ENCODE assay signal across 17 cellular contexts in genomic region chr9:96386157-96386556, GRCh38. TPM values are rescaled to one million over a fixed set of nuclear protein-coding genes. Genes with fewer than 3 reads are reported as not detected.
DNase-seq lines count a peak whose midpoint lies in the region; ATAC-seq, FAIRE-seq and TF ChIP-seq lines count a peak whose summit lies in the region.
"Had no signal": no experiment of that assay in that cellular context is flagged by ENCODE, and none has a peak within 500 bp of the region (broad histone marks: within the 10 kb centered on the region; RNA-seq: fewer than 3 reads in every experiment).

No MANE protein-coding gene starts in this region.

- no peak overlapping the region for H3K4me3 Mint-ChIP-seq in CD4-positive, alpha-beta T cell
- no peak overlapping the region for H3K4me3 Mint-ChIP-seq in activated T-helper 1 cell treated with anti-CD3 and anti-CD28 coated beads, Interleukin-12 subunit alpha, Interleukin-12 subunit beta, Interleukin-2, Interleukin-4 antibody, amounts not matched to agents 30 ng/mL and 10 ng/mL and 1 ng/mL, durations not matched to agents 14 hours and 24 hours and 36 hours
- no peak overlapping the region for H3K4me3 Mint-ChIP-seq in H9

- H2AK5ac ChIP-seq in H9 (ENCODE audit: insufficient read length, low read length), result no peak overlapping the region

- no peak overlapping the region for H3K9ac ChIP-seq in H9 (ENCODE audit: extremely low read depth, insufficient read length, low read length)

- H3K23ac ChIP-seq in H9 (ENCODE audit: insufficient read length, low read depth, low read length), result no peak overlapping the region

- H3K18ac ChIP-seq in H9 (ENCODE audit: insufficient read length, low read depth, low read length), result no peak overlapping the region

- CTCF ChIA-PET in CD4-positive, alpha-beta T cell (lab: Charles Lee), result no interaction called here

- no peaks in the 10 kb centered on the region for H3K79me2 ChIP-seq in H9 (ENCODE audit: insufficient read depth, low read length)

- H2BK120ac ChIP-seq in H9 (ENCODE audit: low read depth, low read length, poor library complexity, severe bottlenecking), result no peak overlapping the region

- no peak overlapping the region for H3K56ac ChIP-seq in H9 (ENCODE audit: insufficient read length, low read depth, low read length)

- H2AFZ ChIP-seq in H9 (ENCODE audit: low read length), result no peak overlapping the region

- no peak overlapping the region for H3K4me2 ChIP-seq in H9 (ENCODE audit: insufficient read depth, insufficient read length, low read length)

- no peak overlapping the region for H4K8ac ChIP-seq in H9 (replicated peaks; ENCODE audit: insufficient read length, low read depth, low read length)

- H3K23me2 ChIP-seq in H9 (ENCODE audit: insufficient read length, low read depth, low read length, poor library complexity, severe bottlenecking), result peaks cover 7% of the 10 kb centered on the region

- DNase-seq in CD4-positive, alpha-beta T cell, result no peak
- DNase-seq in RCC 7860 (ENCODE audit: low spot score) (no peak), fibroblast of peridontal ligament (ENCODE audit: extremely low read depth) (peak; percentile 23), mucosa of descending colon (no peak), H9 (no peak), NCI-H2196 (lab: John Stamatoyannopoulos, UW; ENCODE audit: unreplicated experiment) (no peak)
- no peak for DNase-seq in activated T-helper 1 cell treated with anti-CD3 and anti-CD28 coated beads, Interleukin-12 subunit alpha, Interleukin-12 subunit beta, Interleukin-2, Interleukin-4 antibody, amounts not matched to agents 30 ng/mL and 10 ng/mL and 1 ng/mL, durations not matched to agents 14 hours and 24 hours and 36 hours (ENCODE audit: low spot score)
- DNase-seq: BE2C; CD8-positive, alpha-beta memory T cell; DMS 273 treated with DMSO at 0.1 percent for 48 hours; GOT3 had no signal

- H3K36me3 Mint-ChIP-seq in CD4-positive, alpha-beta T cell (ENCODE audit: low read depth), result peaks cover 21% of the 10 kb centered on the region
- H3K36me3 Mint-ChIP-seq in activated T-helper 1 cell treated with anti-CD3 and anti-CD28 coated beads, Interleukin-12 subunit alpha, Interleukin-12 subunit beta, Interleukin-2, Interleukin-4 antibody, amounts not matched to agents 30 ng/mL and 10 ng/mL and 1 ng/mL, durations not matched to agents 14 hours and 24 hours and 36 hours (ENCODE audit: low read depth), result peaks cover 42% of the 10 kb centered on the region
- H3K36me3 Mint-ChIP-seq in H9 (ENCODE audit: insufficient read depth in 1 of 3, low read depth in 3 of 3), result peaks cover 9 to 38% (median 24%) of the 10 kb centered on the region in 3 experiments

- H4K5ac ChIP-seq in H9 (ENCODE audit: insufficient read length, low read depth, low read length), result no peak overlapping the region

- no peak overlapping the region for H3K14ac ChIP-seq in H9 (ENCODE audit: insufficient read depth, low read length)

- peaks cover 23% of the 10 kb centered on the region for H3K4me1 Mint-ChIP-seq in CD4-positive, alpha-beta T cell (ENCODE audit: low read depth)
- peaks cover 38% of the 10 kb centered on the region for H3K4me1 Mint-ChIP-seq in activated T-helper 1 cell treated with anti-CD3 and anti-CD28 coated beads, Interleukin-12 subunit alpha, Interleukin-12 subunit beta, Interleukin-2, Interleukin-4 antibody, amounts not matched to agents 30 ng/mL and 10 ng/mL and 1 ng/mL, durations not matched to agents 14 hours and 24 hours and 36 hours (ENCODE audit: low read depth)
- peaks cover 10 to 19% of the 10 kb centered on the region in 2 experiments for H3K4me1 Mint-ChIP-seq in H9

- no peak for ATAC-seq in CD4-positive, alpha-beta T cell (ENCODE audit: poor library complexity)
- ATAC-seq in mucosa of descending colon, result no peak
- ATAC-seq: GM12878 had no signal

- H3K27me3 Mint-ChIP-seq in CD4-positive, alpha-beta T cell, result no peaks in the 10 kb centered on the region
- no peaks in the 10 kb centered on the region for H3K27me3 Mint-ChIP-seq in activated T-helper 1 cell treated with anti-CD3 and anti-CD28 coated beads, Interleukin-12 subunit alpha, Interleukin-12 subunit beta, Interleukin-2, Interleukin-4 antibody, amounts not matched to agents 30 ng/mL and 10 ng/mL and 1 ng/mL, durations not matched to agents 14 hours and 24 hours and 36 hours (ENCODE audit: insufficient read depth)
- H3K27me3 Mint-ChIP-seq in H9 (ENCODE audit: low read depth), result no peaks in the 10 kb centered on the region
- H3K27me3 Mint-ChIP-seq: CD8-positive, alpha-beta memory T cell had no signal

- intact Hi-C loops in CD4-positive, alpha-beta T cell (cut with DNase I, micrococcal nuclease), result no loop called here
- intact Hi-C loops in mucosa of descending colon (cut with DNase I, micrococcal nuclease), result no loop called here
- intact Hi-C loops in activated T-helper 1 cell treated with anti-CD3 and anti-CD28 coated beads, Interleukin-12 subunit alpha, Interleukin-12 subunit beta, Interleukin-2, Interleukin-4 antibody, amounts not matched to agents 30 ng/mL and 10 ng/mL and 1 ng/mL, durations not matched to agents 14 hours and 24 hours and 36 hours (cut with micrococcal nuclease), result no loop called here

- no peak overlapping the region for H3T11ph ChIP-seq in H9 (ENCODE audit: low read length)

- no peaks in the 10 kb centered on the region for H3K79me1 ChIP-seq in H9 (ENCODE audit: insufficient read depth, low read depth, low read length, poor library complexity, severe bottlenecking)

- H2BK15ac ChIP-seq in H9 (ENCODE audit: low read depth, low read length), result no peak overlapping the region

- H4K20me1 ChIP-seq in H9 (ENCODE audit: control insufficient read depth, insufficient read depth, insufficient read length), result no peaks in the 10 kb centered on the region

- no peak overlapping the region for H2BK5ac ChIP-seq in H9 (ENCODE audit: insufficient read length, low read length)

- H3K27ac Mint-ChIP-seq in CD4-positive, alpha-beta T cell, result peak overlapping the region; percentile 62
- H3K27ac Mint-ChIP-seq in activated T-helper 1 cell treated with anti-CD3 and anti-CD28 coated beads, Interleukin-12 subunit alpha, Interleukin-12 subunit beta, Interleukin-2, Interleukin-4 antibody, amounts not matched to agents 30 ng/mL and 10 ng/mL and 1 ng/mL, durations not matched to agents 14 hours and 24 hours and 36 hours, result no peak overlapping the region
- no peak overlapping the region for H3K27ac Mint-ChIP-seq in H9

- no peaks in the 10 kb centered on the region for H3K9me3 Mint-ChIP-seq in CD4-positive, alpha-beta T cell
- no peaks in the 10 kb centered on the region for H3K9me3 Mint-ChIP-seq in activated T-helper 1 cell treated with anti-CD3 and anti-CD28 coated beads, Interleukin-12 subunit alpha, Interleukin-12 subunit beta, Interleukin-2, Interleukin-4 antibody, amounts not matched to agents 30 ng/mL and 10 ng/mL and 1 ng/mL, durations not matched to agents 14 hours and 24 hours and 36 hours
- H3K9me3 Mint-ChIP-seq in H9, result no peaks in the 10 kb centered on the region
- H3K9me3 Mint-ChIP-seq: CD8-positive, alpha-beta memory T cell had no signal

- no peak overlapping the region for H3K4me3 ChIP-seq in mucosa of descending colon
- H3K4me3 ChIP-seq: GM12878, HAP-1 had no signal

- TF ChIP-seq CTCF in CD4-positive, alpha-beta T cell (IDR thresholded peaks at IDR 0.05), result no peak
- TF ChIP-seq CTCF in mucosa of descending colon (IDR thresholded peaks at IDR 0.05), result no peak
- no peak for TF ChIP-seq CTCF in H9 (conservative IDR thresholded peaks at IDR 0.05)

- H3K36me3 ChIP-seq in mucosa of descending colon (ENCODE audit: low read depth), result no peaks in the 10 kb centered on the region

- H3K4ac ChIP-seq in H9 (ENCODE audit: low read depth, low read length), result no peak overlapping the region

- H3K9me3 ChIP-seq in CD4-positive, alpha-beta T cell (ENCODE audit: control insufficient read depth, low read length), result no peaks in the 10 kb centered on the region
- H3K9me3 ChIP-seq in mucosa of descending colon (no peaks in the 10 kb centered on the region), H9 (ENCODE audit: control insufficient read depth, low read depth, low read length) (no peaks in the 10 kb centered on the region)
- H3K9me3 ChIP-seq: BE2C, HAP-1 had no signal

- no peak overlapping the region for H2BK12ac ChIP-seq in H9 (ENCODE audit: insufficient read length, low read depth, low read length)

- peaks cover 44% of the 10 kb centered on the region for H3K4me1 ChIP-seq in mucosa of descending colon (ENCODE audit: low read depth)
- H3K4me1 ChIP-seq in H9 (ENCODE audit: insufficient read depth, low read length), result no peaks in the 10 kb centered on the region; the same call in 1 of the 2 replicates

- H3K27me3 ChIP-seq in CD4-positive, alpha-beta T cell (ENCODE audit: control insufficient read depth, insufficient read depth, low read length), result no peaks in the 10 kb centered on the region
- no peaks in the 10 kb centered on the region for H3K27me3 ChIP-seq in H9 (ENCODE audit: insufficient read depth, low read length)
- H3K27me3 ChIP-seq: BE2C had no signal

- no peak overlapping the region for H3K27ac ChIP-seq in CD4-positive, alpha-beta T cell (ENCODE audit: low read depth, low read length)
- no peak overlapping the region for H3K27ac ChIP-seq in H9 (ENCODE audit: insufficient read length, low read depth, low read length)
- H3K27ac ChIP-seq: C4-2B had no signal

- no peak overlapping the region for H2BK20ac ChIP-seq in H9 (ENCODE audit: low read depth, low read length, poor library complexity, severe bottlenecking)

- FAIRE-seq in A204.1 (lab: Jason Lieb, UNC) (peak; percentile 44), RCC 7860 (lab: Jason Lieb, UNC) (peak; percentile 45)
- FAIRE-seq: GM12878, GM18507, HTR-8/SVneo had no signal

- POLR2A ChIA-PET in CD4-positive, alpha-beta T cell (lab: Charles Lee), result interaction anchor here (1.7 kb wide), 1 partner anchor 13 kb away, joined by 4 read pairs; no protein-coding TSS in a partner anchor

- H4K91ac ChIP-seq in H9 (ENCODE audit: insufficient read length, low read depth, low read length), result no peak overlapping the region

RNA-seq across cellular contexts. Expression of gene SLC35D2, which starts 2.6 kb away (rescaled TPM):
- total RNA-seq in CD4-positive, alpha-beta T cell, result 10 to 100 TPM; 13.2 to 14.7 TPM
- total RNA-seq in mucosa of descending colon, result 100 to 1,000 TPM in 1 of 3 donors, 10 to 100 TPM in 2; 53.5 to 112 (median 82.8) TPM
- 7.9 and 8.5 TPM in 2 replicates for total RNA-seq in activated T-helper 1 cell treated with anti-CD3 and anti-CD28 coated beads, Interleukin-12 subunit alpha, Interleukin-12 subunit beta, Interleukin-2, Interleukin-4 antibody, amounts not matched to agents 30 ng/mL and 10 ng/mL and 1 ng/mL, durations not matched to agents 14 hours and 24 hours and 36 hours
- total RNA-seq in H9 (2021), result 17.9 and 19.0 TPM in 2 replicates

RNA-seq across cellular contexts. Expression of gene ZNF367, which starts 32.0 kb away (rescaled TPM):
- total RNA-seq in CD4-positive, alpha-beta T cell, result 1 to 10 TPM; 6.5 to 6.7 TPM
- total RNA-seq in mucosa of descending colon, result 1 to 10 TPM; 1.4 to 5.1 (median 2.6) TPM
- 21.8 and 22.0 TPM in 2 replicates for total RNA-seq in activated T-helper 1 cell treated with anti-CD3 and anti-CD28 coated beads, Interleukin-12 subunit alpha, Interleukin-12 subunit beta, Interleukin-2, Interleukin-4 antibody, amounts not matched to agents 30 ng/mL and 10 ng/mL and 1 ng/mL, durations not matched to agents 14 hours and 24 hours and 36 hours
- total RNA-seq in H9 (2021), result 9.3 and 10.1 TPM in 2 replicates
